Comparison of ENCODE assay signal across 19 cellular contexts in genomic region chr10:94075521-94075920, GRCh38.
A peak's percentile ranks its signal among the peaks of the same experiment; 100 is the strongest.
DNase-seq lines count a peak whose midpoint lies in the region; TF ChIP-seq lines count a peak whose summit lies in the region.
"Had no signal": no experiment of that assay in that cellular context is flagged by ENCODE, and none has a peak within 500 bp of the region (broad histone marks: within the 10 kb centered on the region; RNA-seq: fewer than 3 reads in every experiment).

No MANE protein-coding gene starts in this region.

- DNase-seq in AG10803 (ENCODE audit: low read depth) (peak; percentile 11), EH (ENCODE audit: low read depth) (peak; percentile 9), SK-MEL-5 (ENCODE audit: low read depth, low spot score) (peak; percentile 31), iris pigment epithelial cell (ENCODE audit: low read depth) (peak; percentile 10), NCI-H2227 treated with DMSO at 0.1 percent for 48 hours (lab: John Stamatoyannopoulos, UW) (no peak), activated gamma-delta T cell treated with Interleukin-2 at 50 U/mL for 16 hours (no peak), NOMO-1 treated with dmso at 0.1 percent for 144 hours (lab: John Stamatoyannopoulos, UW; ENCODE audit: unreplicated experiment) (no peak)
- DNase-seq: CD4-positive, alpha-beta T cell; COR-L47; DMS79; NCI-H1105 treated with DMSO at 0.1 percent for 48 hours; NCI-H1694; NCI-H2081; NCI-H2171; NCI-H446; NCI-H526; PC-9; SIG-M5 had no signal

- in situ Hi-C loops in SK-MEL-5 (cut with HindIII; ENCODE audit: low pct_unique_long_range_greater_than_20kb, low sequenced_read_pairs), result no loop called here

- TF ChIP-seq CTCF in AG10803 (conservative IDR thresholded peaks at IDR 0.05; ENCODE audit: low read length), result no peak

- no peak overlapping the region for H3K4me3 ChIP-seq in AG10803 (ENCODE audit: low read length)
- H3K4me3 ChIP-seq: BLaER1, PC-9 had no signal

Comparison
In these comparisons a context has a peak if more than half of its experiments do, and no peak if none do; other contexts are left out.
1. DNase-seq: peak in AG10803 (single experiment), EH (single experiment), SK-MEL-5 (single experiment) and iris pigment epithelial cell (single experiment); none in NCI-H2227 treated with DMSO at 0.1 percent for 48 hours (single experiment), activated gamma-delta T cell treated with Interleukin-2 at 50 U/mL for 16 hours (single experiment) and NOMO-1 treated with dmso at 0.1 percent for 144 hours (single experiment).